Comparison of ENCODE assay signal across 8 cellular contexts in genomic region chr11:6353367-6353987, GRCh38.
A peak's percentile ranks its signal among the peaks of the same experiment; 100 is the strongest.
DNase-seq lines count a peak whose midpoint lies in the region; ATAC-seq and TF ChIP-seq lines count a peak whose summit lies in the region.

No MANE protein-coding gene starts in this region.

- peak; percentile 96 for TF ChIP-seq CTCF in brain microvascular endothelial cell (IDR thresholded peaks at IDR 0.05; ENCODE audit: low read depth, low read length, missing control alignments)

- DNase-seq in NOMO-1 (lab: John Stamatoyannopoulos, UW; ENCODE audit: unreplicated experiment in 2 of 2) (peak; percentile 18 to 55), NOMO-1 treated with dmso at 0.1 percent for 144 hours (lab: John Stamatoyannopoulos, UW; ENCODE audit: unreplicated experiment) (no peak), NCI-H146 (lab: John Stamatoyannopoulos, UW) (peak; percentile 96), UCSD-AML1 (lab: John Stamatoyannopoulos, UW; ENCODE audit: unreplicated experiment) (peak; percentile 29), brain microvascular endothelial cell (peak; percentile 20), inferior parietal cortex (ENCODE audit: extremely low spot score) (peak; percentile 63)
- peak; percentile 61 to 63 for DNase-seq in stimulated activated CD4-positive, alpha-beta T cell treated with anti-CD3 and anti-CD28 coated beads, Interleukin-2, amount 100 ng/mL, for 24 hours

- no peaks in the 10 kb centered on the region for H3K27me3 ChIP-seq in brain microvascular endothelial cell (replicated peaks)

- no peak overlapping the region for H3K4me3 ChIP-seq in brain microvascular endothelial cell (ENCODE audit: low read depth, low read length)

- no peaks in the 10 kb centered on the region for H3K36me3 ChIP-seq in brain microvascular endothelial cell (replicated peaks)

- peak; percentile 79 for ATAC-seq in HG02798 (IDR thresholded peaks at IDR 0.05; ENCODE audit: poor library complexity, unreplicated experiment)

- in situ Hi-C loops in brain microvascular endothelial cell (cut with HindIII; ENCODE audit: low pct_ligation_motif_present, low sequenced_read_pairs), result no loop called here

- H3K27ac ChIP-seq in brain microvascular endothelial cell, result no peak overlapping the region
